11 cellular contexts compared by ENCODE assay signal in the genomic region with DNA sequence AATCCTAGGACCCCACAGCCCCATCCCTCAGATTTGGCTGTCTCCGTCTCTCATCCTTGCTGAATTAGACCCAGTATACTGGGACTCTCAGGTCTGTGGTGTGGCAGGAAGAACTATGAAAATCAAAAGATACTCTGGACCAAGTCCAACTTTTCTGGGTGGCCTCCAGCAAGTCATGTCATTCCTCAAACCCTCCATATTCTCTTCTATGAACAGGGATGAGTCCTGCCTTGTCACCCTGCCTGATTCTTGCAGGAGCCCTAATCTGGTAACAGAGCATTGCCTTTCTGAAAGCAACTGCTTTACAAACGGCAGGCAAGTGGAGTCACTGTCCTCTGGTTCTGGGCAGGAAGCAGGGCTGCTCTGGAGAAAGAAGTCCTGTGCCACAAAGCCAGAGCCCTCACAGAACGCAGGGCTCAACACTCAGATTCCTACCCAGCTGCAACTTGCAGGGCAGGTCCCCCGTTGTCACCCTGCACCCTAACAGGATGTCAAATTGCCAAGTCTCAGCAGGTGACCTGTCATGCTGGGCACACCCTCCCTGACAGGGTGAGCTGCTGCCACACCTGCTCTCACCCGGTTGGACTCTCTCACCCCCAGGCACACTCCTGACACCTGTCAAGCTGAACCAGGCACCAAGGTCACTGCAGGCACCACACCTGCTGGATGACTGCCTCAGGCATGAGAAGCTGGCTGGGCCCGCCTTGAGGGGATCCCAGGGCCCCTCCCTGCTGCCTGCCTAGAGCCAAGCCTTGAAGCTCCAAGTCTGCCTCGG.
DNase-seq lines count a peak whose midpoint lies in the region; ATAC-seq and TF ChIP-seq lines count a peak whose summit lies in the region.
"Had no signal": no experiment of that assay in that cellular context is flagged by ENCODE, and none has a peak within 500 bp of the region (broad histone marks: within the 10 kb centered on the region; RNA-seq: fewer than 3 reads in every experiment).

No MANE protein-coding gene starts in this region.

- H3K27me3 Mint-ChIP-seq in activated T-cell treated with anti-CD3 and anti-CD28 coated beads, Interleukin-2, amount 50 U/mL, for 4 hours (ENCODE audit: low read depth), result peaks cover 4% of the 10 kb centered on the region

- H3K4me3 ChIP-seq in right atrium auricular region (no peak overlapping the region), upper lobe of left lung (no peak overlapping the region)
- H3K4me3 ChIP-seq: vagina had no signal

- peaks cover 0 to 5% of the 10 kb centered on the region in 2 donors for H3K4me1 ChIP-seq in right atrium auricular region
- peaks cover 5 to 21% (median 17%) of the 10 kb centered on the region in 4 donors for H3K4me1 ChIP-seq in upper lobe of left lung
- H3K4me1 ChIP-seq: parathyroid adenoma had no signal

- DNase-seq in Right ventricle myocardium superior (no peak), right atrium auricular region (ENCODE audit: low spot score) (no peak), NCI-H2171 (lab: John Stamatoyannopoulos, UW) (peak; percentile 48), upper lobe of left lung (peak; percentile 37 to 86), CD1c-positive myeloid dendritic cell (ENCODE audit: extremely low spot score) (no peak)
- no peak for DNase-seq in activated T-cell treated with anti-CD3 and anti-CD28 coated beads, Interleukin-2, amount 50 U/mL, for 4 hours
- DNase-seq in activated CD4-positive, CD25-positive, alpha-beta regulatory T cell treated with anti-CD3 and anti-CD28 coated beads, Interleukin-2, amount 50 U/mL, for 72 hours, result no peak

- ATAC-seq in Right ventricle myocardium superior (ENCODE audit: poor library complexity) (peak; percentile 41), esophagus mucosa (peak; percentile 98), upper lobe of left lung (ENCODE audit: low FRiP score in 2 of 2) (peak in 1 of 2 donors; percentile 78)
- ATAC-seq in activated T-cell treated with anti-CD3 and anti-CD28 coated beads, Interleukin-2, amount 50 U/mL, for 4 hours, result no peak

- H3K9me3 ChIP-seq in right atrium auricular region (no peaks in the 10 kb centered on the region), upper lobe of left lung (no peaks in the 10 kb centered on the region)
- H3K9me3 ChIP-seq: vagina had no signal

- TF ChIP-seq CTCF in right atrium auricular region (IDR thresholded peaks at IDR 0.05) (no peak), upper lobe of left lung (IDR thresholded peaks at IDR 0.05) (no peak)

- H3K27me3 ChIP-seq in right atrium auricular region, result no peaks in the 10 kb centered on the region
- no peaks in the 10 kb centered on the region for H3K27me3 ChIP-seq in upper lobe of left lung
- H3K27me3 ChIP-seq: vagina had no signal

- H3K4me1 Mint-ChIP-seq in activated T-cell treated with anti-CD3 and anti-CD28 coated beads, Interleukin-2, amount 50 U/mL, for 4 hours (ENCODE audit: low read depth), result no peaks in the 10 kb centered on the region

- 45 to 56% methylated on average over 3 to 6 of the region's 7 CpGs for WGBS in upper lobe of left lung, 2 donors

- H3K27ac ChIP-seq in right atrium auricular region, result no peak overlapping the region
- H3K27ac ChIP-seq in upper lobe of left lung, result no peak overlapping the region
- H3K27ac ChIP-seq: parathyroid adenoma, vagina had no signal

- H3K9me3 Mint-ChIP-seq in activated T-cell treated with anti-CD3 and anti-CD28 coated beads, Interleukin-2, amount 50 U/mL, for 4 hours, result no peaks in the 10 kb centered on the region
- H3K9me3 Mint-ChIP-seq: brain had no signal

- no peaks in the 10 kb centered on the region for H3K36me3 ChIP-seq in right atrium auricular region
- H3K36me3 ChIP-seq in upper lobe of left lung, result no peaks in the 10 kb centered on the region
- H3K36me3 ChIP-seq: vagina had no signal

- no peak overlapping the region for H3K4me3 Mint-ChIP-seq in activated T-cell treated with anti-CD3 and anti-CD28 coated beads, Interleukin-2, amount 50 U/mL, for 4 hours
- H3K4me3 Mint-ChIP-seq: brain had no signal

- TF ChIP-seq EP300 in upper lobe of left lung (IDR thresholded peaks at IDR 0.05), result peak in 1 of 4 donors; percentile 48

- intact Hi-C loops in Right ventricle myocardium superior (cut with DNase I), result no loop called here

- TF ChIP-seq POLR2A in upper lobe of left lung (IDR thresholded peaks at IDR 0.05), result peak in 1 of 4 donors; percentile 19

- no peaks in the 10 kb centered on the region for H3K36me3 Mint-ChIP-seq in activated T-cell treated with anti-CD3 and anti-CD28 coated beads, Interleukin-2, amount 50 U/mL, for 4 hours (ENCODE audit: insufficient read depth)
- H3K36me3 Mint-ChIP-seq: brain had no signal

Comparison
In these comparisons a context has a peak if more than half of its experiments do, and no peak if none do; other contexts are left out.
1. ATAC-seq: peak in Right ventricle myocardium superior (single experiment) and esophagus mucosa (single experiment); none in activated T-cell treated with anti-CD3 and anti-CD28 coated beads, Interleukin-2, amount 50 U/mL, for 4 hours (0 of 2).
2. DNase-seq: peak in NCI-H2171 (single experiment) and upper lobe of left lung (2 of 2); none in Right ventricle myocardium superior (single experiment), right atrium auricular region (single experiment), activated T-cell treated with anti-CD3 and anti-CD28 coated beads, Interleukin-2, amount 50 U/mL, for 4 hours (single experiment), activated CD4-positive, CD25-positive, alpha-beta regulatory T cell treated with anti-CD3 and anti-CD28 coated beads, Interleukin-2, amount 50 U/mL, for 72 hours (single experiment) and CD1c-positive myeloid dendritic cell (single experiment).